In genomic region chr3:162328649-162329048, GRCh38 we compare ENCODE assay signal across 29 cellular contexts.
"Had no signal": no experiment of that assay in that cellular context is flagged by ENCODE, and none has a peak within 500 bp of the region (broad histone marks: within the 10 kb centered on the region; RNA-seq: fewer than 3 reads in every experiment).

No MANE protein-coding gene starts in this region.

- ATAC-seq: foreskin keratinocyte; heart right ventricle; left ventricle myocardium superior; lower lobe of right lung; naive thymus-derived CD8-positive, alpha-beta T cell; sciatic nerve; stimulated activated naive CD8-positive, alpha-beta T cell treated with anti-CD3 and anti-CD28 coated beads, Interleukin-15, amount 100 ng/mL, for 72 hours; upper lobe of right lung had no signal

- H3K27ac ChIP-seq: coronary artery, foreskin keratinocyte, heart right ventricle, lower lobe of right lung, prostate gland, right atrium auricular region, suprapubic skin, transverse colon, upper lobe of right lung, uterus had no signal

- H3K27me3 Mint-ChIP-seq: naive thymus-derived CD8-positive, alpha-beta T cell; stimulated activated naive CD8-positive, alpha-beta T cell treated with anti-CD3 and anti-CD28 coated beads, Interleukin-15, amount 100 ng/mL, for 72 hours had no signal

- H3K4me3 Mint-ChIP-seq: immature natural killer cell; naive thymus-derived CD8-positive, alpha-beta T cell; nephron progenitor cell; stimulated activated naive CD8-positive, alpha-beta T cell treated with anti-CD3 and anti-CD28 coated beads, Interleukin-15, amount 100 ng/mL, for 72 hours had no signal

- H3K36me3 ChIP-seq: heart right ventricle, lower lobe of right lung, prostate gland, right atrium auricular region, suprapubic skin, transverse colon, upper lobe of right lung, uterus had no signal

- H3K36me3 Mint-ChIP-seq: immature natural killer cell; naive thymus-derived CD8-positive, alpha-beta T cell had no signal

- H3K4me2 ChIP-seq: smooth muscle cell had no signal

- H3K4me1 ChIP-seq: foreskin keratinocyte, heart right ventricle, lower lobe of right lung, prostate gland, right atrium auricular region, suprapubic skin, transverse colon, upper lobe of right lung, uterus had no signal

- H3K27ac Mint-ChIP-seq: immature natural killer cell; naive thymus-derived CD8-positive, alpha-beta T cell; nephron progenitor cell; stimulated activated naive CD8-positive, alpha-beta T cell treated with anti-CD3 and anti-CD28 coated beads, Interleukin-15, amount 100 ng/mL, for 72 hours had no signal

- DNase-seq: dermis blood vessel endothelial cell; effector memory CD4-positive, alpha-beta T cell; erythroblast; foreskin keratinocyte; glutamatergic neuron; heart right ventricle; hippocampal formation; immature natural killer cell; islet precursor cell; left ventricle myocardium superior; lower lobe of right lung; naive thymus-derived CD8-positive, alpha-beta T cell; nephron progenitor cell; nucleus accumbens; stimulated activated CD4-positive, alpha-beta T cell treated with anti-CD3 and anti-CD28 coated beads, Interleukin-12 subunit alpha, Interleukin-12 subunit beta, amount 100 ng/mL, for 4 hours; stimulated activated CD4-positive, alpha-beta T cell treated with anti-CD3 and anti-CD28 coated beads, Interleukin-1b, Interleukin-23, amount 100 ng/mL, for 48 hours; stimulated activated CD4-positive, alpha-beta T cell treated with anti-CD3 and anti-CD28 coated beads, Interleukin-4, amount 100 ng/mL, for 1 hour; stimulated activated CD8-positive, alpha-beta memory T cell treated with anti-CD3 and anti-CD28 coated beads, Interleukin-4, amount 100 ng/mL, for 48 hours; stimulated activated naive CD4-positive, alpha-beta T cell; stimulated activated naive CD8-positive, alpha-beta T cell treated with anti-CD3 and anti-CD28 coated beads, Interleukin-15, amount 100 ng/mL, for 72 hours; transverse colon; upper lobe of right lung; uterus had no signal

- H3K4me1 Mint-ChIP-seq: immature natural killer cell; naive thymus-derived CD8-positive, alpha-beta T cell; nephron progenitor cell; stimulated activated naive CD8-positive, alpha-beta T cell treated with anti-CD3 and anti-CD28 coated beads, Interleukin-15, amount 100 ng/mL, for 72 hours had no signal

- H3K27me3 ChIP-seq: foreskin keratinocyte, heart right ventricle, right atrium auricular region, suprapubic skin, transverse colon, upper lobe of right lung, uterus had no signal

- H3K9me3 ChIP-seq: lower lobe of right lung, prostate gland, right atrium auricular region, transverse colon, upper lobe of right lung, uterus had no signal

- H3K4me3 ChIP-seq: coronary artery, heart right ventricle, lower lobe of right lung, prostate gland, right atrium auricular region, smooth muscle cell, suprapubic skin, transverse colon, upper lobe of right lung, uterus had no signal
